ENCODE assay signal across 1 cellular context in genomic region chr4:102865314-102865713, GRCh38.
TF ChIP-seq lines count a peak whose summit lies in the region.

No MANE protein-coding gene starts in this region.

TF ChIP-seq in K562, 482 proteins besides CTCF, POLR2A, EP300 and RAD21:
- TF ChIP-seq CC2D1A (IDR thresholded peaks at IDR 0.05), result 0 out of 2 replicates have a peak, but pooled peaks have one; percentile 23
- TF ChIP-seq ZNF384 (IDR thresholded peaks at IDR 0.05; ENCODE audit: low read depth, low read length), result peak; percentile 64; the same call in 1 of the 2 replicates
- TF ChIP-seq DPF2 (IDR thresholded peaks at IDR 0.05), result peak; percentile 47
- peak; percentile 64; the same call in 1 of the 2 replicates for TF ChIP-seq SMARCE1 (IDR thresholded peaks at IDR 0.05)
- TF ChIP-seq KDM1A (IDR thresholded peaks at IDR 0.05), result peak; percentile 36 to 38; a peak in 2 of 4 replicates
- TF ChIP-seq ARID1B (IDR thresholded peaks at IDR 0.05), result peak; percentile 35; the same call in 1 of the 2 replicates
- peak; percentile 54; the same call in 1 of the 2 replicates for TF ChIP-seq ADNP (tag; IDR thresholded peaks at IDR 0.05)
